In the genomic region with DNA sequence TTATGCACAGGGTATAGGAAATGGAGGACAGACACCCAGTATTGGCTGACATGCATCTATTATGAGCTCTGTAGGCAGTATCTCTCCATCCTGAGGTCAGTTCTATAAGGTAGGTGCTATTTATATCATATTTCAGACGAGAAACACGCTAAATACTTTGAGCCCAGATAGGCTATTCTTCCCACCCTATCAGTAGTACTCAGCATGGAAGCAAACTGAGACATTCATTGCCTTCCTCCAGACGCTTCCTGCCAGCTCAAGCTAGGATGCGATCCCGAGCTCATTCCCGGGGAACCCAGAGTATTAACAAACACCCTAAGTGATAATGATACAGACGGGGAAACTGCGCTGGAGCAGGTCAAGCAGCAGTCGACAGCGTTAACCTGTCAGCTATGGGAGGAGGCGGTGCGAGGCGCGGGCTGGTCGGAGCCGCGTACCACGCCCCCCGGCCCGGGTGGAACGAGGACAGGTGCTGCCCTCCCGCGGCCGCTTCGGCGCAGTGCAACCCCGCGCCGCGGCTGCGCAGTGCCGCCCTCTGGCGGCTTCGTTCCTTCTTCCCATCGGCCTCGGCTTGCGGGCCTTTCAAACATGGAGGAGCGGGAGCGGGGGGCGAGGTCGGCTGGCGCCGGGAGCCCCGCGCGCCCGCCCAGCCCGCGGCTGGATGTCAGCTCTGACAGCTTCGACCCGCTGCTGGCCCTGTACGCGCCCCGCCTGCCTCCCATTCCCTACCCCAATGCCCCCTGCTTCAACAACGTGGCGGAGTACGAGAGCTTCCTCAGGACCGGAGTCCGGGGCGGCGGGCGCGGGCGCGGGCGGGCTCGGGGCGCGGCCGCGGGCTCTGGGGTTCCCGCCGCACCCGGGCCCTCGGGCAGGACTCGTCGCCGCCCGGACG, we compare ENCODE assay signal across 8 cellular contexts. TPM values are rescaled to one million over a fixed set of nuclear protein-coding genes. Genes with fewer than 3 reads are reported as not detected.
DNase-seq lines count a peak whose midpoint lies in the region; ATAC-seq and TF ChIP-seq lines count a peak whose summit lies in the region.

A gene (plus strand): TSS at position 550 of the 892 bp plus-strand sequence. CDS start 39 bp downstream, at position 589.

- H3K4me1 Mint-ChIP-seq in WTC11, result peaks cover 12% of the 10 kb centered on the region

- no peak for DNase-seq in AG09319 (ENCODE audit: extremely low read depth, low read depth)
- peak; percentile 61 for DNase-seq in NCI-H2171 treated with DMSO at 0.1 percent for 48 hours (lab: John Stamatoyannopoulos, UW)
- peak; percentile 90 for DNase-seq in WTC11 (ENCODE audit: low spot score)
- DNase-seq in cardiac fibroblast (ENCODE audit: low read depth in 2 of 2), result peak; percentile 78 to 85
- DNase-seq in islet precursor cell, result peak; percentile 95
- peak; percentile 85 to 94 (median 87) for DNase-seq in stimulated activated CD4-positive, alpha-beta T cell treated with anti-CD3 and anti-CD28 coated beads, Interleukin-12 subunit alpha, Interleukin-12 subunit beta, amount 100 ng/mL, for 48 hours (ENCODE audit: low read depth in 2 of 3, low spot score in 1 of 3)

- peak within 1 kb of the TSS; percentile 93 for H3K4me3 Mint-ChIP-seq in WTC11

- no peaks in the 10 kb centered on the region for H3K9me3 Mint-ChIP-seq in WTC11

- H3K36me3 Mint-ChIP-seq in WTC11, result peaks cover 13% of the 10 kb centered on the region

- H3K27me3 Mint-ChIP-seq in WTC11 (ENCODE audit: low read depth), result peaks cover 20% of the 10 kb centered on the region

- POLR2A ChIA-PET in WTC11 (lab: Charles Lee), result interaction anchor here (0.6 to 1.0 kb wide), 2 partner anchors 12 to 664 kb away, joined by 3 read pairs; a partner anchor contains a TSS

- ATAC-seq in GM18873 (IDR thresholded peaks at IDR 0.05; ENCODE audit: low FRiP score, unreplicated experiment), result peak; percentile 82
- peak; percentile 87 for ATAC-seq in HG03108 (IDR thresholded peaks at IDR 0.05; ENCODE audit: unreplicated experiment)
- peak; percentile 93 for ATAC-seq in WTC11

- TF ChIP-seq CTCF in AG09319 (IDR thresholded peaks at IDR 0.05; ENCODE audit: low read depth, low read length) (peak; percentile 81), WTC11 (IDR thresholded peaks at IDR 0.05) (peak; percentile 99), cardiac fibroblast (IDR thresholded peaks at IDR 0.05; ENCODE audit: low read depth, low read length) (peak; percentile 73)

- no peak within 1 kb of the TSS for H3K27ac Mint-ChIP-seq in WTC11

- CTCF ChIA-PET in WTC11 (lab: Charles Lee), result interaction anchor here (0.5 to 4.1 kb wide), 72 partner anchors 9 to 1363 kb away, joined by 3 to 45 read pairs (median 4); a partner anchor contains a TSS

- peak within 1 kb of the TSS; percentile 69 to 76 for H3K4me3 ChIP-seq in cardiac fibroblast (replicated peaks in 1 of 2; ENCODE audit: low read depth in 2 of 2, low read length in 2 of 2)

TF ChIP-seq in WTC11, 78 proteins besides CTCF, POLR2A, EP300 and RAD21 (continues in another document):
- TF ChIP-seq JAZF1 (CRISPR knock-in tag; IDR thresholded peaks at IDR 0.05), result no peak
- 0 out of 2 replicates have a peak, but pooled peaks have one; percentile 30 for TF ChIP-seq ESRRA (CRISPR knock-in tag; IDR thresholded peaks at IDR 0.05; ENCODE audit: borderline replicate concordance)
- TF ChIP-seq EMX1 (CRISPR knock-in tag; IDR thresholded peaks at IDR 0.05), result peak; percentile 71; the same call in 1 of the 2 replicates
- TF ChIP-seq TEAD1 (CRISPR knock-in tag; IDR thresholded peaks at IDR 0.05), result peak; percentile 39; the same call in 1 of the 2 replicates
- peak; percentile 6; the same call in 1 of the 2 replicates for TF ChIP-seq ZNF416 (CRISPR knock-in tag; IDR thresholded peaks at IDR 0.05)
- TF ChIP-seq, protein P1, sequence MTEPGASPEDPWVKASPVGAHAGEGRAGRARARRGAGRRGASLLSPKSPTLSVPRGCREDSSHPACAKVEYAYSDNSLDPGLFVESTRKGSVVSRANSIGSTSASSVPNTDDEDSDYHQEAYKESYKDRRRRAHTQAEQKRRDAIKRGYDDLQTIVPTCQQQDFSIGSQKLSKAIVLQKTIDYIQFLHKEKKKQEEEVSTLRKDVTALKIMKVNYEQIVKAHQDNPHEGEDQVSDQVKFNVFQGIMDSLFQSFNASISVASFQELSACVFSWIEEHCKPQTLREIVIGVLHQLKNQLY (CRISPR knock-in tag; IDR thresholded peaks at IDR 0.05), result no peak
- TF ChIP-seq CREM (CRISPR knock-in tag; IDR thresholded peaks at IDR 0.05), result 0 out of 2 replicates have a peak, but pooled peaks have one; percentile 24
- TF ChIP-seq CBFB (CRISPR knock-in tag; IDR thresholded peaks at IDR 0.05; ENCODE audit: low read depth), result peak; percentile 9; the same call in 1 of the 2 replicates
- TF ChIP-seq GTF2I (CRISPR knock-in tag; conservative IDR thresholded peaks at IDR 0.05), result no peak
- no peak for TF ChIP-seq NR2C2 (CRISPR knock-in tag; IDR thresholded peaks at IDR 0.05)
- TF ChIP-seq, protein P2, sequence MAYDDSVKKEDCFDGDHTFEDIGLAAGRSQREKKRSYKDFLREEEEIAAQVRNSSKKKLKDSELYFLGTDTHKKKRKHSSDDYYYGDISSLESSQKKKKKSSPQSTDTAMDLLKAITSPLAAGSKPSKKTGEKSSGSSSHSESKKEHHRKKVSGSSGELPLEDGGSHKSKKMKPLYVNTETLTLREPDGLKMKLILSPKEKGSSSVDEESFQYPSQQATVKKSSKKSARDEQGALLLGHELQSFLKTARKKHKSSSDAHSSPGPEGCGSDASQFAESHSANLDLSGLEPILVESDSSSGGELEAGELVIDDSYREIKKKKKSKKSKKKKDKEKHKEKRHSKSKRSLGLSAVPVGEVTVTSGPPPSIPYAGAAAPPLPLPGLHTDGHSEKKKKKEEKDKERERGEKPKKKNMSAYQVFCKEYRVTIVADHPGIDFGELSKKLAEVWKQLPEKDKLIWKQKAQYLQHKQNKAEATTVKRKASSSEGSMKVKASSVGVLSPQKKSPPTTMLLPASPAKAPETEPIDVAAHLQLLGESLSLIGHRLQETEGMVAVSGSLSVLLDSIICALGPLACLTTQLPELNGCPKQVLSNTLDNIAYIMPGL (CRISPR knock-in tag; IDR thresholded peaks at IDR 0.05), result peak; percentile 100
- TF ChIP-seq, protein P3, sequence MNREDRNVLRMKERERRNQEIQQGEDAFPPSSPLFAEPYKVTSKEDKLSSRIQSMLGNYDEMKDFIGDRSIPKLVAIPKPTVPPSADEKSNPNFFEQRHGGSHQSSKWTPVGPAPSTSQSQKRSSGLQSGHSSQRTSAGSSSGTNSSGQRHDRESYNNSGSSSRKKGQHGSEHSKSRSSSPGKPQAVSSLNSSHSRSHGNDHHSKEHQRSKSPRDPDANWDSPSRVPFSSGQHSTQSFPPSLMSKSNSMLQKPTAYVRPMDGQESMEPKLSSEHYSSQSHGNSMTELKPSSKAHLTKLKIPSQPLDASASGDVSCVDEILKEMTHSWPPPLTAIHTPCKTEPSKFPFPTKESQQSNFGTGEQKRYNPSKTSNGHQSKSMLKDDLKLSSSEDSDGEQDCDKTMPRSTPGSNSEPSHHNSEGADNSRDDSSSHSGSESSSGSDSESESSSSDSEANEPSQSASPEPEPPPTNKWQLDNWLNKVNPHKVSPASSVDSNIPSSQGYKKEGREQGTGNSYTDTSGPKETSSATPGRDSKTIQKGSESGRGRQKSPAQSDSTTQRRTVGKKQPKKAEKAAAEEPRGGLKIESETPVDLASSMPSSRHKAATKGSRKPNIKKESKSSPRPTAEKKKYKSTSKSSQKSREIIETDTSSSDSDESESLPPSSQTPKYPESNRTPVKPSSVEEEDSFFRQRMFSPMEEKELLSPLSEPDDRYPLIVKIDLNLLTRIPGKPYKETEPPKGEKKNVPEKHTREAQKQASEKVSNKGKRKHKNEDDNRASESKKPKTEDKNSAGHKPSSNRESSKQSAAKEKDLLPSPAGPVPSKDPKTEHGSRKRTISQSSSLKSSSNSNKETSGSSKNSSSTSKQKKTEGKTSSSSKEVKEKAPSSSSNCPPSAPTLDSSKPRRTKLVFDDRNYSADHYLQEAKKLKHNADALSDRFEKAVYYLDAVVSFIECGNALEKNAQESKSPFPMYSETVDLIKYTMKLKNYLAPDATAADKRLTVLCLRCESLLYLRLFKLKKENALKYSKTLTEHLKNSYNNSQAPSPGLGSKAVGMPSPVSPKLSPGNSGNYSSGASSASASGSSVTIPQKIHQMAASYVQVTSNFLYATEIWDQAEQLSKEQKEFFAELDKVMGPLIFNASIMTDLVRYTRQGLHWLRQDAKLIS (CRISPR knock-in tag; IDR thresholded peaks at IDR 0.05; ENCODE audit: borderline replicate concordance), result no peak
- peak; percentile 64; the same call in 1 of the 2 replicates for TF ChIP-seq SP1 (CRISPR knock-in tag; conservative IDR thresholded peaks at IDR 0.05)
- TF ChIP-seq GABPB1 (CRISPR knock-in tag; IDR thresholded peaks at IDR 0.05), result peak; percentile 55
- TF ChIP-seq ZBTB21 (CRISPR knock-in tag; IDR thresholded peaks at IDR 0.05; ENCODE audit: borderline replicate concordance), result peak; percentile 80; the same call in 1 of the 2 replicates

RNA-seq across cellular contexts. Expression of the gene that starts here (rescaled TPM):
- 5.2 to 5.8 TPM (median 5.4 TPM) in 3 replicates for total RNA-seq in WTC11 (2021)
